In genomic region chr9:108225371-108225905, GRCh38 we compare ENCODE assay signal across 25 cellular contexts.
"Had no signal": no experiment of that assay in that cellular context is flagged by ENCODE, and none has a peak within 500 bp of the region (broad histone marks: within the 10 kb centered on the region; RNA-seq: fewer than 3 reads in every experiment).

No MANE protein-coding gene starts in this region.

- H3K27ac ChIP-seq: adrenal gland, breast epithelium, coronary artery, esophagus muscularis mucosa, foreskin keratinocyte, lower lobe of right lung, neural progenitor cell, testis, uterus had no signal

- H3K36me3 ChIP-seq: adrenal gland, breast epithelium, esophagus muscularis mucosa, lower lobe of right lung, neural progenitor cell, uterus had no signal

- DNase-seq: activated CD4-positive, alpha-beta T cell treated with anti-CD3 and anti-CD28 coated beads for 36 hours; activated CD4-positive, alpha-beta T cell treated with anti-CD3 and anti-CD28 coated beads, Interleukin-2, amount 50 U/mL, for 4 hours; activated CD8-positive, alpha-beta memory T cell treated with anti-CD3 and anti-CD28 coated beads for 24 hours; activated CD8-positive, alpha-beta memory T cell treated with anti-CD3 and anti-CD28 coated beads, Interleukin-2, amount 50 U/mL, for 4 hours; activated T-cell treated with anti-CD3 and anti-CD28 coated beads, Interleukin-2, amount 50 U/mL, for 24 hours; adrenal gland; foreskin keratinocyte; kidney; lower lobe of right lung; naive thymus-derived CD4-positive, alpha-beta T cell; stimulated activated CD4-positive, alpha-beta T cell treated with anti-CD3 and anti-CD28 coated beads, Interleukin-2, amount 100 ng/mL, for 48 hours; stimulated activated CD8-positive, alpha-beta memory T cell treated with anti-CD3 and anti-CD28 coated beads, Interleukin-4, amount 100 ng/mL, for 48 hours; stimulated activated naive B cell treated with anti-CD40 and anti-IgM and Interleukin-4, amounts not matched to agents 10 μg/mL and 1 μg/mL and 100 μg/mL, for 72 hours; T-helper 9 cell; testis; trophoblast cell; uterus had no signal

- H3K9me3 ChIP-seq: adrenal gland, lower lobe of right lung, testis, uterus had no signal

- H3K4me3 ChIP-seq: adrenal gland, breast epithelium, coronary artery, esophagus muscularis mucosa, lower lobe of right lung, neural progenitor cell, testis, uterus had no signal

- H3K27me3 ChIP-seq: breast epithelium, esophagus muscularis mucosa, foreskin keratinocyte, neural progenitor cell, testis, uterus had no signal

- ATAC-seq: activated CD4-positive, alpha-beta T cell treated with anti-CD3 and anti-CD28 coated beads for 36 hours; activated naive CD4-positive, alpha-beta T cell treated with anti-CD3 and anti-CD28 coated beads, Interleukin-2, amount 50 U/mL, for 72 hours; activated T-helper 17 cell treated with anti-CD3 and anti-CD28 coated beads, Interleukin-2, amount 50 U/mL, for 72 hours; foreskin keratinocyte; lower lobe of right lung; naive thymus-derived CD4-positive, alpha-beta T cell; sciatic nerve; stimulated activated naive B cell treated with anti-CD40 and anti-IgM and Interleukin-4, amounts not matched to agents 10 μg/mL and 1 μg/mL and 100 μg/mL, for 72 hours; WTC11 had no signal

- H3K4me1 ChIP-seq: adrenal gland, breast epithelium, esophagus muscularis mucosa, foreskin keratinocyte, lower lobe of right lung, neural progenitor cell, uterus had no signal
